In genomic region chr9:37405764-37406380, GRCh38 we compare ENCODE assay signal across 22 cellular contexts. TPM values are rescaled to one million over a fixed set of nuclear protein-coding genes. Genes with fewer than 3 reads are reported as not detected.
DNase-seq lines count a peak whose midpoint lies in the region; ATAC-seq, FAIRE-seq and TF ChIP-seq lines count a peak whose summit lies in the region.
"Had no signal": no experiment of that assay in that cellular context is flagged by ENCODE, and none has a peak within 500 bp of the region (broad histone marks: within the 10 kb centered on the region; RNA-seq: fewer than 3 reads in every experiment).

No MANE protein-coding gene starts in this region.

- H3K4me2 ChIP-seq in A549, result no peak overlapping the region

- intact Hi-C loops in activated B cell treated with CpG ODN at 0.5 μM for 24 hours (cut with micrococcal nuclease) (loop anchor here (5.0 to 10.0 kb wide), 3 partner anchors 209 to 641 kb away; partner anchors contain the start of gene ZCCHC7), kidney (cut with DNase I) (no loop called here)

- no peak for TF ChIP-seq RAD21 in A549 (conservative IDR thresholded peaks at IDR 0.05 in 1 of 2, IDR thresholded peaks at IDR 0.05 in 1 of 2)

- TF ChIP-seq EP300 in A549 (IDR thresholded peaks at IDR 0.05), result no peak

- ATAC-seq in A549, result no peak
- no peak for ATAC-seq in activated B cell treated with CpG ODN at 0.5 μM for 24 hours (ENCODE audit: low read depth)
- ATAC-seq in GM19463 (IDR thresholded peaks at IDR 0.05; ENCODE audit: unreplicated experiment), result no peak
- ATAC-seq in HG02885 (IDR thresholded peaks at IDR 0.05; ENCODE audit: poor library complexity, unreplicated experiment), result no peak
- ATAC-seq in HG03045 (IDR thresholded peaks at IDR 0.05; ENCODE audit: unreplicated experiment), result no peak
- ATAC-seq: effector memory CD8-positive, alpha-beta T cell had no signal

- no peak overlapping the region for H3K9ac ChIP-seq in kidney (ENCODE audit: low read length in 2 of 2)
- H3K9ac ChIP-seq: BLaER1 treated with 17β-estradiol and CSF1 and Interleukin-3, amounts not matched to agents 10 nM and 100 nM had no signal

- no peak for TF ChIP-seq CTCF in A549 (IDR thresholded peaks at IDR 0.05)
- no peak for TF ChIP-seq CTCF in GM12865 (IDR thresholded peaks at IDR 0.05; ENCODE audit: insufficient read depth, low read depth, low read length, missing control alignments)
- no peak for TF ChIP-seq CTCF in activated B cell treated with CpG ODN at 0.5 μM for 24 hours (IDR thresholded peaks at IDR 0.05)
- no peak for TF ChIP-seq CTCF in kidney (IDR thresholded peaks at IDR 0.05; ENCODE audit: borderline replicate concordance, extremely low read depth, insufficient read depth)

- peak overlapping the region; percentile 98 for H3K27ac Mint-ChIP-seq in activated B cell treated with CpG ODN at 0.5 μM for 24 hours
- H3K27ac Mint-ChIP-seq: activated naive CD4-positive, alpha-beta T cell treated with anti-CD3 and anti-CD28 coated beads, Interleukin-2, amount 10 ng/mL, durations not matched to agents 7 days and 5 days; activated T-helper 1 cell treated with anti-CD3 and anti-CD28 coated beads, Interleukin-12 subunit alpha, Interleukin-12 subunit beta, Interleukin-2, Interleukin-4 antibody, amounts not matched to agents 30 ng/mL and 10 ng/mL and 1 ng/mL, durations not matched to agents 14 hours and 24 hours and 36 hours; effector memory CD8-positive, alpha-beta T cell; H9 had no signal

- WGBS in A549 (ENCODE audit: missing lambda C conversion rate), result 78% methylated on average over 10 of the region's 10 CpGs

- peak; percentile 18 for FAIRE-seq in A549 (lab: Jason Lieb, UNC)
- no peak for FAIRE-seq in kidney (lab: Jason Lieb, UNC)
- FAIRE-seq: bronchial epithelial cell, G401.6 had no signal

- H3K9me3 ChIP-seq in A549, result no peaks in the 10 kb centered on the region
- H3K9me3 ChIP-seq in kidney (ENCODE audit: control insufficient read depth in 1 of 2, low read length in 2 of 2), result no peaks in the 10 kb centered on the region
- H3K9me3 ChIP-seq: BLaER1 treated with 17β-estradiol and CSF1 and Interleukin-3, amounts not matched to agents 10 nM and 100 nM had no signal

- peaks cover 8% of the 10 kb centered on the region for H3K36me3 Mint-ChIP-seq in activated B cell treated with CpG ODN at 0.5 μM for 24 hours (ENCODE audit: low read depth)
- H3K36me3 Mint-ChIP-seq: activated naive CD4-positive, alpha-beta T cell treated with anti-CD3 and anti-CD28 coated beads, Interleukin-2, amount 10 ng/mL, durations not matched to agents 7 days and 5 days; type B pancreatic cell had no signal

- CTCF ChIA-PET in A549 (lab: Yijun Ruan, JAX), result interaction anchor here (3.5 to 3.6 kb wide), 2 partner anchors 10 to 11 kb away, joined by 10 to 21 read pairs; no protein-coding TSS in a partner anchor
- CTCF ChIA-PET in activated B cell treated with CpG ODN at 0.5 μM for 24 hours (lab: Charles Lee), result interaction anchor here (1.2 to 8.7 kb wide), 3 partner anchors 10 to 33 kb away, joined by 3 to 103 read pairs (median 21); no protein-coding TSS in a partner anchor

- H3K4me3 ChIP-seq in A549, result no peak overlapping the region
- H3K4me3 ChIP-seq in GM12865 (ENCODE audit: low read depth, low read length), result peak overlapping the region; percentile 59
- H3K4me3 ChIP-seq in kidney (ENCODE audit: low read length in 2 of 2), result no peak overlapping the region
- H3K4me3 ChIP-seq: BLaER1 treated with 17β-estradiol and CSF1 and Interleukin-3, amounts not matched to agents 10 nM and 100 nM; skin epidermis had no signal

- H3K4me1 ChIP-seq in A549, result no peaks in the 10 kb centered on the region
- H3K4me1 ChIP-seq in kidney (ENCODE audit: control insufficient read depth in 1 of 2, insufficient read depth in 1 of 2, low read depth in 1 of 2, low read length in 2 of 2), result peaks cover 0 to 2% of the 10 kb centered on the region in 2 donors

- H3K36me3 ChIP-seq in kidney (ENCODE audit: control insufficient read depth in 1 of 2, insufficient read depth in 2 of 2, low read length in 2 of 2), result no peaks in the 10 kb centered on the region
- H3K36me3 ChIP-seq: BLaER1 treated with 17β-estradiol and CSF1 and Interleukin-3, amounts not matched to agents 10 nM and 100 nM had no signal

- DNase-seq in A549 (ENCODE audit: low read depth in 1 of 2, low spot score in 1 of 2) (no peak), GM12865 (ENCODE audit: low read depth) (no peak), activated B cell treated with CpG ODN at 0.5 μM for 24 hours (no peak), kidney (peak; percentile 55), kidney glomerular epithelial cell (lab: John Stamatoyannopoulos, UW) (no peak)
- DNase-seq: ACHN; activated CD4-positive, alpha-beta T cell treated with anti-CD3 and anti-CD28 coated beads, Interleukin-2, amount 50 U/mL, for 48 hours; activated naive CD4-positive, alpha-beta T cell treated with anti-CD3 and anti-CD28 coated beads, Interleukin-2, amount 10 ng/mL, durations not matched to agents 7 days and 5 days; cortex of kidney; effector memory CD8-positive, alpha-beta T cell; foreskin melanocyte; H9; NCI-H1436 had no signal

- TF ChIP-seq POLR2A in A549 (IDR thresholded peaks at IDR 0.05; ENCODE audit: low read length), result no peak

- peaks cover 93% of the 10 kb centered on the region for H3K4me1 Mint-ChIP-seq in activated B cell treated with CpG ODN at 0.5 μM for 24 hours

- H3K27ac ChIP-seq in A549 (no peak overlapping the region), kidney (ENCODE audit: low read depth in 2 of 2, low read length in 2 of 2) (no peak overlapping the region)
- H3K27ac ChIP-seq: skin epidermis had no signal

- peak overlapping the region; percentile 64 for H3K4me3 Mint-ChIP-seq in activated B cell treated with CpG ODN at 0.5 μM for 24 hours
- H3K4me3 Mint-ChIP-seq: activated naive CD4-positive, alpha-beta T cell treated with anti-CD3 and anti-CD28 coated beads, Interleukin-2, amount 10 ng/mL, durations not matched to agents 7 days and 5 days; activated T-helper 1 cell treated with anti-CD3 and anti-CD28 coated beads, Interleukin-12 subunit alpha, Interleukin-12 subunit beta, Interleukin-2, Interleukin-4 antibody, amounts not matched to agents 30 ng/mL and 10 ng/mL and 1 ng/mL, durations not matched to agents 14 hours and 24 hours and 36 hours; effector memory CD8-positive, alpha-beta T cell; H9; type B pancreatic cell had no signal

- H3K9me3 Mint-ChIP-seq in activated B cell treated with CpG ODN at 0.5 μM for 24 hours, result no peaks in the 10 kb centered on the region
- H3K9me3 Mint-ChIP-seq: activated naive CD4-positive, alpha-beta T cell treated with anti-CD3 and anti-CD28 coated beads, Interleukin-2, amount 10 ng/mL, durations not matched to agents 7 days and 5 days; activated T-helper 1 cell treated with anti-CD3 and anti-CD28 coated beads, Interleukin-12 subunit alpha, Interleukin-12 subunit beta, Interleukin-2, Interleukin-4 antibody, amounts not matched to agents 30 ng/mL and 10 ng/mL and 1 ng/mL, durations not matched to agents 14 hours and 24 hours and 36 hours; effector memory CD8-positive, alpha-beta T cell; H9; type B pancreatic cell had no signal

- POLR2A ChIA-PET in A549 (lab: Yijun Ruan, JAX), result no interaction called here
- POLR2A ChIA-PET in activated B cell treated with CpG ODN at 0.5 μM for 24 hours (lab: Charles Lee), result interaction anchor here (0.6 to 18.7 kb wide), 9 partner anchors 17 to 412 kb away, joined by 3 to 975 read pairs (median 6); partner anchors contain the start of genes GRHPR, PAX5 and POLR1E

- no peaks in the 10 kb centered on the region for H3K27me3 Mint-ChIP-seq in activated B cell treated with CpG ODN at 0.5 μM for 24 hours
- H3K27me3 Mint-ChIP-seq: type B pancreatic cell had no signal

TF ChIP-seq in A549, 52 proteins besides CTCF, POLR2A, EP300 and RAD21:
- TF ChIP-seq CEBPB (IDR thresholded peaks at IDR 0.05), result peak in 1 of 2 experiments; percentile 10; a peak in 2 of 4 replicates
- no peak for TF ChIP-seq TFCP2L1 (CRISPR knock-in tag; IDR thresholded peaks at IDR 0.05)

RNA-seq across cellular contexts. Expression of gene GRHPR, which starts 16.6 kb away (rescaled TPM):
- polyA plus RNA-seq in A549 (2011; rRNA removed), result 111 and 132 TPM in 2 replicates
- polyA plus RNA-seq in A549 (2012; cell fraction: cytosol; rRNA removed), result 257 and 266 TPM in 2 replicates
- polyA plus RNA-seq in A549 (2012; cell fraction: nucleus; rRNA removed), result 262 and 287 TPM in 2 replicates
- polyA plus RNA-seq in A549 (2017; fragmentation: RNase III; extraction: RNeasy Plus Mini Kit Qiagen cat#74134 plus additional on column Dnase treatment), result 144 to 159 TPM (median 146 TPM) in 3 replicates
- polyA minus RNA-seq in A549 (2011; rRNA and poly(A)+ RNA removed), result 139 and 145 TPM in 2 replicates
- total RNA-seq in activated B cell treated with CpG ODN at 0.5 μM for 24 hours, result 315 TPM in 2 replicates
- total RNA-seq in kidney, result 101 TPM
- polyA plus RNA-seq in kidney (ENCODE audit: insufficient read depth, low read depth, low replicate concordance), result 257 TPM

RNA-seq across cellular contexts. Expression of gene ZBTB5, which starts 59.4 kb away (rescaled TPM):
- polyA plus RNA-seq in A549 (2011; rRNA removed), result 18.1 and 19.8 TPM in 2 replicates
- 6.7 and 8.8 TPM in 2 replicates for polyA plus RNA-seq in A549 (2012; cell fraction: cytosol; rRNA removed)
- 12.0 and 15.5 TPM in 2 replicates for polyA plus RNA-seq in A549 (2012; cell fraction: nucleus; rRNA removed)
- polyA plus RNA-seq in A549 (2017; fragmentation: RNase III; extraction: RNeasy Plus Mini Kit Qiagen cat#74134 plus additional on column Dnase treatment), result 10.7 to 12.4 TPM (median 11.7 TPM) in 3 replicates
- polyA minus RNA-seq in A549 (2011; rRNA and poly(A)+ RNA removed), result 26.7 and 29.1 TPM in 2 replicates
- total RNA-seq in activated B cell treated with CpG ODN at 0.5 μM for 24 hours, result 26.5 and 28.1 TPM in 2 replicates
- 14.1 TPM for total RNA-seq in kidney
- polyA plus RNA-seq in kidney (ENCODE audit: insufficient read depth, low read depth, low replicate concordance), result 6.1 TPM
